In the genomic region with DNA sequence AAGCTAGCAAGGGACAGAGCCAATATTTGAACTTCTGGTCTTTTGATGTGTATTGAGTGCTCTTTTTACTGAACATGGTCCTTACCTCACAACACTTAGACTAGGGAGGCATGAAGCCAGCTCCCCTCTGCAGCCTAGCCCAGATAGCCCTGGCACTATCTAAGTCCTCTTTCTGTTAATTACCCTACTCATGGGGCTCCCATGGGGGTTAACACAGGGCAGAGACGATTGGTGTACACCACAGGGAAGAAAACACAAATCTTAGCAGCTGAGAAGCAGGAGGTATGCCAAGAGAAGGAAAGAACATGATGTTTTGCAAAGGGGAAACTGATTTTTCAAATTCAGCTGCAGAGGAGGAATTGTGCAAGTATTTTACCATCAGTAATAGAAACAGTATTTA, we compare ENCODE assay signal across 19 cellular contexts.
DNase-seq lines count a peak whose midpoint lies in the region; ATAC-seq and TF ChIP-seq lines count a peak whose summit lies in the region.
"Had no signal": no experiment of that assay in that cellular context is flagged by ENCODE, and none has a peak within 500 bp of the region (broad histone marks: within the 10 kb centered on the region; RNA-seq: fewer than 3 reads in every experiment).

No MANE protein-coding gene starts in this region.

- H3K27me3 ChIP-seq in lung (ENCODE audit: control insufficient read depth, insufficient read depth) (no peaks in the 10 kb centered on the region), aorta (ENCODE audit: control insufficient read depth in 1 of 2, insufficient read depth in 2 of 2, low read length in 1 of 2) (no peaks in the 10 kb centered on the region), MM.1S (replicated peaks; ENCODE audit: insufficient read depth, low read length) (no peaks in the 10 kb centered on the region)

- no peaks in the 10 kb centered on the region for H4K20me1 ChIP-seq in MM.1S (ENCODE audit: insufficient read depth, low read length)

- no peak overlapping the region for H2AFZ ChIP-seq in MM.1S (ENCODE audit: low read length)

- intact Hi-C loops in left ventricle myocardium superior (cut with micrococcal nuclease) (no loop called here), left cardiac atrium (cut with DNase I) (no loop called here), aorta (cut with DNase I) (loop anchor here in 1 of 2 donors (10.0 kb wide), 1 partner anchor 238 kb away; no protein-coding TSS in a partner anchor)

- no peak overlapping the region for H3K4me3 ChIP-seq in lung
- H3K4me3 ChIP-seq in aorta (ENCODE audit: low read length in 2 of 2), result no peak overlapping the region
- no peak overlapping the region for H3K4me3 ChIP-seq in MM.1S (ENCODE audit: low read length)

- DNase-seq in NCI-H1417 (lab: John Stamatoyannopoulos, UW), result peak in 2 of 3 experiments; percentile 4 to 12
- no peak for DNase-seq in NCI-H1417 treated with DMSO at 0.1 percent for 48 hours (lab: John Stamatoyannopoulos, UW)
- DNase-seq in left ventricle myocardium superior, result no peak
- DNase-seq in left cardiac atrium, result no peak
- peak; percentile 31 for DNase-seq in lung (ENCODE audit: low spot score)
- DNase-seq in aorta, result no peak
- no peak for DNase-seq in MM.1S
- DNase-seq: Calu3; CD8-positive, alpha-beta memory T cell; EL; GF-D8; NCI-H146; NCI-H2029; NCI-H2171; NCI-H345; NCI-H774; SHP77 had no signal

- H3K36me3 ChIP-seq in lung (ENCODE audit: control insufficient read depth in 2 of 2, insufficient read depth in 2 of 2, low read length in 2 of 2) (no peaks in the 10 kb centered on the region), aorta (ENCODE audit: control insufficient read depth in 1 of 2, insufficient read depth in 2 of 2, low read length in 1 of 2) (no peaks in the 10 kb centered on the region), MM.1S (replicated peaks; ENCODE audit: insufficient read depth, low read length) (no peaks in the 10 kb centered on the region)

- H3K27ac ChIP-seq in lung (ENCODE audit: low read depth in 1 of 2, low read length in 1 of 2), result no peak overlapping the region
- H3K27ac ChIP-seq in aorta (ENCODE audit: low read depth in 1 of 2, low read length in 2 of 2), result no peak overlapping the region
- no peak overlapping the region for H3K27ac ChIP-seq in MM.1S (ENCODE audit: low read length)
- H3K27ac ChIP-seq: C4-2B had no signal

- 13 to 20% methylated on average over 1 of the region's 1 CpG for WGBS in lung, 2 donors
- WGBS in aorta, 2 donors, result 6 to 8% methylated on average over 1 of the region's 1 CpG

- ATAC-seq in left ventricle myocardium superior (peak; percentile 82), left cardiac atrium (no peak), lung (ENCODE audit: insufficient read depth, low FRiP score) (peak; percentile 41), aorta (ENCODE audit: low FRiP score) (peak; percentile 49), HG03159 (IDR thresholded peaks at IDR 0.05; ENCODE audit: unreplicated experiment) (no peak)

- H3F3A ChIP-seq in MM.1S (ENCODE audit: insufficient read depth, low read length), result no peaks in the 10 kb centered on the region

- H3K4me1 ChIP-seq in lung (ENCODE audit: control insufficient read depth in 2 of 2, insufficient read depth in 2 of 2, low read length in 2 of 2), result no peaks in the 10 kb centered on the region
- peaks cover 1 to 6% of the 10 kb centered on the region in 2 donors for H3K4me1 ChIP-seq in aorta (ENCODE audit: control insufficient read depth in 1 of 2, insufficient read depth in 2 of 2, low read length in 2 of 2)
- no peaks in the 10 kb centered on the region for H3K4me1 ChIP-seq in MM.1S (ENCODE audit: low read length)

- H3K9me2 ChIP-seq in MM.1S (replicated peaks; ENCODE audit: insufficient read depth, low read length), result no peaks in the 10 kb centered on the region

- no peak overlapping the region for H3K9ac ChIP-seq in MM.1S (ENCODE audit: low read length)

- no peaks in the 10 kb centered on the region for H3K79me2 ChIP-seq in MM.1S (ENCODE audit: low read length)

- no peak overlapping the region for H3K4me2 ChIP-seq in MM.1S (ENCODE audit: low read depth, low read length)

- no peaks in the 10 kb centered on the region for H3K9me3 ChIP-seq in lung (ENCODE audit: control insufficient read depth in 2 of 2, insufficient read depth in 1 of 2, low read length in 1 of 2)
- H3K9me3 ChIP-seq in aorta (ENCODE audit: control insufficient read depth, low read length), result no peaks in the 10 kb centered on the region
- H3K9me3 ChIP-seq in MM.1S (replicated peaks; ENCODE audit: insufficient read depth, low read length), result no peaks in the 10 kb centered on the region

- TF ChIP-seq CTCF in lung (IDR thresholded peaks at IDR 0.05; ENCODE audit: control extremely low read depth, extremely low read depth) (no peak), MM.1S (IDR thresholded peaks at IDR 0.05; ENCODE audit: low read length) (no peak)

Comparison
In these comparisons a context has a peak if more than half of its experiments do, and no peak if none do; other contexts are left out.
1. DNase-seq: peak in NCI-H1417 (2 of 3) and lung (single experiment); none in NCI-H1417 treated with DMSO at 0.1 percent for 48 hours (single experiment), left ventricle myocardium superior (single experiment), left cardiac atrium (single experiment), aorta (0 of 2) and MM.1S (single experiment).
2. ATAC-seq: peak in left ventricle myocardium superior (single experiment), lung (single experiment) and aorta (single experiment); none in left cardiac atrium (0 of 2) and HG03159 (single experiment).